35 cellular contexts compared by ENCODE assay signal in genomic region chr2:187261705-187262104, GRCh38.
"Had no signal": no experiment of that assay in that cellular context is flagged by ENCODE, and none has a peak within 500 bp of the region (broad histone marks: within the 10 kb centered on the region; RNA-seq: fewer than 3 reads in every experiment).

No MANE protein-coding gene starts in this region.

- H3K4me1 ChIP-seq: adrenal gland, body of pancreas, breast epithelium had no signal

- H3K27me3 Mint-ChIP-seq: activated B cell treated with CpG ODN at 0.5 μM for 24 hours; activated CD4-positive, alpha-beta memory T cell treated with anti-CD3 and anti-CD28 coated beads for 36 hours; activated CD4-positive, alpha-beta T cell treated with anti-CD3 and anti-CD28 coated beads, Interleukin-2, amount 10 ng/mL, durations not matched to agents 24 days and 14 days; activated CD8-positive, alpha-beta T cell treated with anti-CD3 and anti-CD28 coated beads for 36 hours; activated naive CD8-positive, alpha-beta T cell treated with anti-CD3 and anti-CD28 coated beads for 36 hours; activated T-helper 17 cell treated with anti-CD3 and anti-CD28 coated beads, Interleukin-2, amount 50 U/mL, for 72 hours had no signal

- H3K27ac ChIP-seq: adrenal gland, body of pancreas, brain microvascular endothelial cell, breast epithelium, WERI-Rb-1 had no signal

- H3K27ac Mint-ChIP-seq: activated B cell treated with CpG ODN at 0.5 μM for 24 hours; activated CD4-positive, alpha-beta memory T cell treated with anti-CD3 and anti-CD28 coated beads for 36 hours; activated CD4-positive, alpha-beta T cell treated with anti-CD3 and anti-CD28 coated beads, Interleukin-2, amount 10 ng/mL, durations not matched to agents 24 days and 14 days; activated CD8-positive, alpha-beta T cell treated with anti-CD3 and anti-CD28 coated beads for 36 hours; activated naive CD4-positive, alpha-beta T cell treated with anti-CD3 and anti-CD28 coated beads for 36 hours; activated naive CD4-positive, alpha-beta T cell treated with anti-CD3 and anti-CD28 coated beads, Interleukin-2, amount 50 U/mL, for 72 hours; activated naive CD8-positive, alpha-beta T cell treated with anti-CD3 and anti-CD28 coated beads for 36 hours; activated T-cell treated with anti-CD3 and anti-CD28 coated beads, Interleukin-2, amount 50 U/mL, for 72 hours; activated T-helper 1 cell treated with anti-CD3 and anti-CD28 coated beads, Interleukin-12 subunit alpha, Interleukin-12 subunit beta, Interleukin-2, Interleukin-4 antibody, amounts not matched to agents 30 ng/mL and 10 ng/mL and 1 ng/mL, durations not matched to agents 14 hours and 24 hours and 36 hours; activated T-helper 17 cell treated with anti-CD3 and anti-CD28 coated beads, Interleukin-2, amount 50 U/mL, for 72 hours; T-helper 2 cell treated with Interferon-gamma antibody and Interleukin-4, amounts not matched to agents 5 μg/mL and 100 μg/mL, for 36 hours had no signal

- H3K4me3 ChIP-seq: adrenal gland, body of pancreas, breast epithelium had no signal

- DNase-seq: activated B cell treated with CpG ODN at 0.5 μM for 24 hours; activated CD4-positive, alpha-beta memory T cell treated with anti-CD3 and anti-CD28 coated beads for 36 hours; activated CD4-positive, alpha-beta T cell treated with anti-CD3 and anti-CD28 coated beads for 4 hours; activated CD4-positive, alpha-beta T cell treated with anti-CD3 and anti-CD28 coated beads, Interleukin-2, amount 10 ng/mL, durations not matched to agents 24 days and 14 days; activated CD4-positive, alpha-beta T cell treated with anti-CD3 and anti-CD28 coated beads, Interleukin-2, amount 50 U/mL, for 1 hour; activated CD4-positive, alpha-beta T cell treated with anti-CD3 and anti-CD28 coated beads, Interleukin-2, amount 50 U/mL, for 4 hours; activated CD4-positive, CD25-positive, alpha-beta regulatory T cell treated with anti-CD3 and anti-CD28 coated beads, Interleukin-2, amount 50 U/mL, for 72 hours; activated CD8-positive, alpha-beta memory T cell treated with anti-CD3 and anti-CD28 coated beads, Interleukin-2, amount 50 U/mL, for 4 hours; activated CD8-positive, alpha-beta T cell treated with anti-CD3 and anti-CD28 coated beads for 36 hours; activated effector memory CD4-positive, alpha-beta T cell treated with anti-CD3 and anti-CD28 coated beads, Interleukin-2, amount 50 U/mL, for 16 hours; activated gamma-delta T cell treated with Interleukin-2 at 50 U/mL for 16 hours; activated naive CD4-positive, alpha-beta T cell; activated naive CD4-positive, alpha-beta T cell treated with anti-CD3 and anti-CD28 coated beads for 36 hours; activated naive CD4-positive, alpha-beta T cell treated with anti-CD3 and anti-CD28 coated beads, Interleukin-2, amount 50 U/mL, for 16 hours; activated naive CD8-positive, alpha-beta T cell treated with anti-CD3 and anti-CD28 coated beads for 36 hours; activated T-cell treated with anti-CD3 and anti-CD28 coated beads for 4 hours; activated T-cell treated with anti-CD3 and anti-CD28 coated beads, Interleukin-2, amount 50 U/mL, for 1 hour; activated T-cell treated with anti-CD3 and anti-CD28 coated beads, Interleukin-2, amount 50 U/mL, for 4 hours; activated T-cell treated with anti-CD3 and anti-CD28 coated beads, Interleukin-2, amount 50 U/mL, for 72 hours; adrenal gland; amniotic stem cell; aorta; body of pancreas; brain microvascular endothelial cell; central memory CD4-positive, alpha-beta T cell; T-helper 2 cell; T-helper 9 cell; WERI-Rb-1 had no signal

- H3K27me3 ChIP-seq: adrenal gland, body of pancreas, brain microvascular endothelial cell, breast epithelium had no signal

- H3K4me1 Mint-ChIP-seq: activated B cell treated with CpG ODN at 0.5 μM for 24 hours; activated CD4-positive, alpha-beta T cell treated with anti-CD3 and anti-CD28 coated beads, Interleukin-2, amount 10 ng/mL, durations not matched to agents 24 days and 14 days; activated naive CD8-positive, alpha-beta T cell treated with anti-CD3 and anti-CD28 coated beads for 36 hours; activated T-helper 17 cell treated with anti-CD3 and anti-CD28 coated beads, Interleukin-2, amount 50 U/mL, for 72 hours had no signal

- H3K4me3 Mint-ChIP-seq: activated B cell treated with CpG ODN at 0.5 μM for 24 hours; activated CD4-positive, alpha-beta memory T cell treated with anti-CD3 and anti-CD28 coated beads for 36 hours; activated CD4-positive, alpha-beta T cell treated with anti-CD3 and anti-CD28 coated beads, Interleukin-2, amount 10 ng/mL, durations not matched to agents 24 days and 14 days; activated CD8-positive, alpha-beta T cell treated with anti-CD3 and anti-CD28 coated beads for 36 hours; activated naive CD4-positive, alpha-beta T cell treated with anti-CD3 and anti-CD28 coated beads for 36 hours; activated naive CD8-positive, alpha-beta T cell treated with anti-CD3 and anti-CD28 coated beads for 36 hours; activated T-cell treated with anti-CD3 and anti-CD28 coated beads, Interleukin-2, amount 50 U/mL, for 4 hours; activated T-cell treated with anti-CD3 and anti-CD28 coated beads, Interleukin-2, amount 50 U/mL, for 72 hours; activated T-helper 1 cell treated with anti-CD3 and anti-CD28 coated beads, Interleukin-12 subunit alpha, Interleukin-12 subunit beta, Interleukin-2, Interleukin-4 antibody, amounts not matched to agents 30 ng/mL and 10 ng/mL and 1 ng/mL, durations not matched to agents 14 hours and 24 hours and 36 hours; activated T-helper 17 cell treated with anti-CD3 and anti-CD28 coated beads, Interleukin-2, amount 50 U/mL, for 72 hours; T-helper 2 cell treated with Interferon-gamma antibody and Interleukin-4, amounts not matched to agents 5 μg/mL and 100 μg/mL, for 36 hours had no signal

- H3K9me3 ChIP-seq: body of pancreas, breast epithelium had no signal

- ATAC-seq: activated CD8-positive, alpha-beta T cell treated with anti-CD3 and anti-CD28 coated beads for 36 hours; activated naive CD4-positive, alpha-beta T cell treated with anti-CD3 and anti-CD28 coated beads, Interleukin-2, amount 50 U/mL, for 72 hours; activated T-cell treated with anti-CD3 and anti-CD28 coated beads, Interleukin-2, amount 50 U/mL, for 4 hours; activated T-cell treated with anti-CD3 and anti-CD28 coated beads, Interleukin-2, amount 50 U/mL, for 72 hours; activated T-helper 17 cell treated with anti-CD3 and anti-CD28 coated beads, Interleukin-2, amount 50 U/mL, for 72 hours; body of pancreas had no signal

- FAIRE-seq: astrocyte, colon had no signal

- H3K36me3 Mint-ChIP-seq: activated CD4-positive, alpha-beta memory T cell treated with anti-CD3 and anti-CD28 coated beads for 36 hours; activated naive CD4-positive, alpha-beta T cell treated with anti-CD3 and anti-CD28 coated beads, Interleukin-2, amount 50 U/mL, for 72 hours; activated naive CD8-positive, alpha-beta T cell treated with anti-CD3 and anti-CD28 coated beads for 36 hours had no signal

- H3K36me3 ChIP-seq: adrenal gland, brain microvascular endothelial cell, breast epithelium, WERI-Rb-1 had no signal
